23 cellular contexts compared by ENCODE assay signal in the genomic region with DNA sequence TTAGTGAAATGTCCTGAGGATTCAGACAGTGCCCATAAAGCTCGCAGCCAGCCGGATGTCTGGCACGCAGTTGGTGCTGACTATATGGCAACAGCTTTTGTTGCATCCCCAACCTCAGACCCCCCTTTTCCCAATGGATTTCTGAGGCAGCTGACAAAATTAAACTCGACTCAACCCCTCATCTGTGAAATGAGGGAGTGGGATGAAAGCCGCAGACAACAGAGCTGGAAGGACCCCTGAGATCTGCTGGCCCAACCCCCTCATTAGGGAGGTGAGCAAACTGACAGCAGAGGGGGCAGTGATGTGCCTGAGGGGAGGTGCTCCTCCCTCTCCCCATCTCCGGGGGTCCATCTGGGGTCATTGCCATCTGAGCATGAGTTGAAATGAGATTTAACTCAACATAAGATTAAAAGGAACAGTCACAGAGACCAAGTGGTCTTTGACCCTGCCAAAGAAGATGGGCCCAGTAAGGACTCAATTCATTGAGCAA. TPM values are rescaled to one million over a fixed set of nuclear protein-coding genes. Genes with fewer than 3 reads are reported as not detected.
DNase-seq lines count a peak whose midpoint lies in the region; ATAC-seq and TF ChIP-seq lines count a peak whose summit lies in the region.
"Had no signal": no experiment of that assay in that cellular context is flagged by ENCODE, and none has a peak within 500 bp of the region (broad histone marks: within the 10 kb centered on the region; RNA-seq: fewer than 3 reads in every experiment).

No MANE protein-coding gene starts in this region.

- H3K79me2 ChIP-seq in GM23338 (replicated peaks; ENCODE audit: insufficient read depth) (no peaks in the 10 kb centered on the region), neural progenitor cell (ENCODE audit: low read depth) (no peaks in the 10 kb centered on the region)

- H3K4me3 ChIP-seq in GM23338 (no peak overlapping the region), endodermal cell (ENCODE audit: low read length) (no peak overlapping the region), neural progenitor cell (no peak overlapping the region)
- H3K4me3 ChIP-seq: BLaER1, MG63, PC-9, SJSA1 had no signal

- H3K4me2 ChIP-seq in GM23338 = 0 out of 2 replicates have a peak overlapping the region, but pooled peaks have one; percentile 38
- H3K4me2 ChIP-seq in neural progenitor cell = peak overlapping the region; percentile 34
- H3K4me2 ChIP-seq: BLaER1, PC-9 had no signal

- H3K4me1 ChIP-seq in GM23338 (ENCODE audit: insufficient read depth) = peaks cover 8% of the 10 kb centered on the region; the same call in 1 of the 2 replicates
- no peaks in the 10 kb centered on the region for H3K4me1 ChIP-seq in endodermal cell (ENCODE audit: control insufficient read depth, insufficient read depth, low read length)
- H3K4me1 ChIP-seq in neural progenitor cell = peaks cover 15% of the 10 kb centered on the region
- H3K4me1 ChIP-seq: BLaER1, SJSA1 had no signal

- DNase-seq in GM23338 (ENCODE audit: low spot score) = no peak
- peak; percentile 42 for DNase-seq in NCI-H69 (lab: John Stamatoyannopoulos, UW)
- DNase-seq in endodermal cell = no peak
- peak; percentile 50 for DNase-seq in neural progenitor cell (ENCODE audit: low spot score)
- DNase-seq in type B pancreatic cell (ENCODE audit: extremely low spot score, unreplicated experiment) = no peak
- DNase-seq in H4 (ENCODE audit: low spot score) = no peak
- DNase-seq in cerebellar cortex (ENCODE audit: low spot score) = no peak
- DNase-seq: CD4-positive, CD25-positive, alpha-beta regulatory T cell; DMS153; DND-41; KG1; NCI-H1105 treated with DMSO at 0.1 percent for 48 hours; NCI-H2029 treated with DMSO at 0.1 percent for 48 hours; NCI-H226; NCI-H524 treated with DMSO at 0.1 percent for 48 hours; NCI-H82; NK-92 treated with Interleukin-12 subunit alpha and Interleukin-12 subunit beta, amount 100 ng/mL, for 24 hours; PC-9; Right ventricle myocardium superior; RPMI8226 had no signal

- H3F3A ChIP-seq in GM23338 (replicated peaks; ENCODE audit: low read depth) (no peaks in the 10 kb centered on the region), neural progenitor cell (ENCODE audit: low read depth) (peaks cover 5% of the 10 kb centered on the region)

- H3K27ac Mint-ChIP-seq in GM23338 = no peak overlapping the region
- H3K27ac Mint-ChIP-seq in endodermal cell = no peak overlapping the region
- H3K27ac Mint-ChIP-seq in neural progenitor cell = peak overlapping the region; percentile 21
- no peak overlapping the region for H3K27ac Mint-ChIP-seq in type B pancreatic cell
- H3K27ac Mint-ChIP-seq: CD4-positive, CD25-positive, alpha-beta regulatory T cell had no signal

- peaks cover 19% of the 10 kb centered on the region for H3K4me1 Mint-ChIP-seq in GM23338
- H3K4me1 Mint-ChIP-seq in endodermal cell = peaks cover 5% of the 10 kb centered on the region
- peaks cover 47% of the 10 kb centered on the region for H3K4me1 Mint-ChIP-seq in neural progenitor cell
- H3K4me1 Mint-ChIP-seq in type B pancreatic cell (ENCODE audit: unreplicated experiment) = peaks cover 10% of the 10 kb centered on the region
- H3K4me1 Mint-ChIP-seq: CD4-positive, CD25-positive, alpha-beta regulatory T cell had no signal

- no peak for ATAC-seq in GM23338

- H3K9ac ChIP-seq in endodermal cell (ENCODE audit: extremely low read depth, low read length, poor library complexity, severe bottlenecking) (no peak overlapping the region), neural progenitor cell (no peak overlapping the region)
- H3K9ac ChIP-seq: BLaER1 had no signal

- 63 to 93% methylated on average over 3 to 6 of the region's 6 CpGs for WGBS in endodermal cell (ENCODE audit: insufficient coverage in 1 of 2, insufficient read length in 1 of 2), 2 experiments

- H3K27me3 ChIP-seq in GM23338 (ENCODE audit: insufficient read depth) (no peaks in the 10 kb centered on the region), endodermal cell (ENCODE audit: control insufficient read depth, insufficient read depth, low read length, poor library complexity, severe bottlenecking) (no peaks in the 10 kb centered on the region), neural progenitor cell (no peaks in the 10 kb centered on the region)
- H3K27me3 ChIP-seq: BLaER1, MG63, SJSA1 had no signal

- H3K36me3 ChIP-seq in GM23338 (ENCODE audit: insufficient read depth) (no peaks in the 10 kb centered on the region), endodermal cell (ENCODE audit: control insufficient read depth, insufficient read depth, low read length) (no peaks in the 10 kb centered on the region), neural progenitor cell (no peaks in the 10 kb centered on the region)
- H3K36me3 ChIP-seq: BLaER1, MG63, SJSA1 had no signal

- H3K9me3 Mint-ChIP-seq in GM23338 = no peaks in the 10 kb centered on the region; the same call in 2 of the 3 replicates
- no peaks in the 10 kb centered on the region for H3K9me3 Mint-ChIP-seq in endodermal cell
- H3K9me3 Mint-ChIP-seq in neural progenitor cell = no peaks in the 10 kb centered on the region
- no peaks in the 10 kb centered on the region for H3K9me3 Mint-ChIP-seq in type B pancreatic cell

- no peak overlapping the region for H2AFZ ChIP-seq in GM23338
- H2AFZ ChIP-seq in neural progenitor cell (replicated peaks) = no peak overlapping the region
- H2AFZ ChIP-seq: PC-9 had no signal

- H3K36me3 Mint-ChIP-seq in GM23338 (ENCODE audit: low read depth) = no peaks in the 10 kb centered on the region
- no peaks in the 10 kb centered on the region for H3K36me3 Mint-ChIP-seq in endodermal cell (ENCODE audit: low read depth)
- peaks cover 2% of the 10 kb centered on the region for H3K36me3 Mint-ChIP-seq in neural progenitor cell
- H3K36me3 Mint-ChIP-seq in type B pancreatic cell = no peaks in the 10 kb centered on the region
- H3K36me3 Mint-ChIP-seq: CD4-positive, CD25-positive, alpha-beta regulatory T cell had no signal

- H4K20me1 ChIP-seq in GM23338 (replicated peaks; ENCODE audit: insufficient read depth) (no peaks in the 10 kb centered on the region; the same call in 1 of the 2 replicates), neural progenitor cell (ENCODE audit: low read depth) (peaks cover 12% of the 10 kb centered on the region)
- H4K20me1 ChIP-seq: BLaER1 had no signal

- H3K9me2 ChIP-seq in GM23338 (ENCODE audit: insufficient read depth) = no peaks in the 10 kb centered on the region

- H3K9me3 ChIP-seq in endodermal cell (ENCODE audit: control insufficient read depth, low read length) (no peaks in the 10 kb centered on the region), neural progenitor cell (ENCODE audit: low read depth) (no peaks in the 10 kb centered on the region)
- H3K9me3 ChIP-seq: BLaER1, MG63, SJSA1 had no signal

- H3K27me3 Mint-ChIP-seq in GM23338 (ENCODE audit: insufficient read depth, low read depth, poor library complexity) = peaks cover 2% of the 10 kb centered on the region
- H3K27me3 Mint-ChIP-seq in endodermal cell (ENCODE audit: insufficient read depth) = no peaks in the 10 kb centered on the region
- H3K27me3 Mint-ChIP-seq in neural progenitor cell (ENCODE audit: insufficient read depth, low read depth) = peaks cover 6% of the 10 kb centered on the region
- H3K27me3 Mint-ChIP-seq in type B pancreatic cell = no peaks in the 10 kb centered on the region

- no peak overlapping the region for H3K27ac ChIP-seq in GM23338 (ENCODE audit: low read depth)
- H3K27ac ChIP-seq in endodermal cell (ENCODE audit: low read depth, low read length) = peak overlapping the region; percentile 97
- no peak overlapping the region for H3K27ac ChIP-seq in neural progenitor cell
- H3K27ac ChIP-seq: BLaER1, PC-9, SJSA1 had no signal

- TF ChIP-seq CTCF in GM23338 (conservative IDR thresholded peaks at IDR 0.05; ENCODE audit: low read depth in 2 of 2) (no peak), endodermal cell (conservative IDR thresholded peaks at IDR 0.05) (no peak), neural progenitor cell (IDR thresholded peaks at IDR 0.05) (no peak), type B pancreatic cell (conservative IDR thresholded peaks at IDR 0.05) (no peak)

- H3K4me3 Mint-ChIP-seq in GM23338 (no peak overlapping the region), endodermal cell (no peak overlapping the region), neural progenitor cell (peak overlapping the region; percentile 38), type B pancreatic cell (no peak overlapping the region)
- H3K4me3 Mint-ChIP-seq: CD4-positive, CD25-positive, alpha-beta regulatory T cell had no signal

TF ChIP-seq in GM23338, 12 proteins besides CTCF, POLR2A, EP300 and RAD21 (continues in another document):
- TF ChIP-seq NANOG (IDR thresholded peaks at IDR 0.05; ENCODE audit: borderline replicate concordance) (no peak), ZNF331 (CRISPR knock-in tag; IDR thresholded peaks at IDR 0.05; ENCODE audit: low read depth) (no peak), EZH2phosphoT487 (IDR thresholded peaks at IDR 0.05; ENCODE audit: unreplicated experiment) (no peak)

RNA-seq across cellular contexts. Expression of a gene that starts 40.3 kb away (rescaled TPM):
- 38.4 and 56.7 TPM in 2 replicates for total RNA-seq in GM23338 (2014; rRNA removed; shearing (Covaris generic))
- 14.7 and 18.1 TPM in 2 replicates for polyA plus RNA-seq in GM23338 (2016; fragmentation: Nextera tagmentation; extraction: Ambion mirVana)
- total RNA-seq in endodermal cell (10 to 100 TPM in 1 of 2 donors, 1 to 10 TPM in 1; 7.0 to 13.2 TPM), neural progenitor cell (ENCODE audit: low replicate concordance) (14.5 and 24.0 TPM in 2 replicates), type B pancreatic cell (ENCODE audit: low replicate concordance) (4.4 and 17.1 TPM in 2 replicates)
- polyA plus RNA-seq in endodermal cell (2013, experiment 1 of 2) = 74.2 TPM
- polyA plus RNA-seq in endodermal cell (2013, experiment 2 of 2) = 73.3 TPM
- total RNA-seq in H4 (2014; rRNA removed; shearing (Covaris generic)) = 0.68 and 0.76 TPM in 2 replicates
- total RNA-seq: CD4-positive, CD25-positive, alpha-beta regulatory T cell; Right ventricle myocardium superior had no signal
- polyA plus RNA-seq: CD4-positive, CD25-positive, alpha-beta regulatory T cell had no signal

Comparison
In these comparisons a context has a peak if more than half of its experiments do, and no peak if none do; other contexts are left out.
1. DNase-seq: peak in NCI-H69 (single experiment) and neural progenitor cell (single experiment); none in GM23338 (single experiment), endodermal cell (single experiment), type B pancreatic cell (single experiment), H4 (single experiment) and cerebellar cortex (single experiment).